1 cellular context compared by ENCODE assay signal in genomic region chr1:28891256-28891655, GRCh38.
TF ChIP-seq lines count a peak whose summit lies in the region.

No MANE protein-coding gene starts in this region.

TF ChIP-seq in SK-N-SH, 30 proteins besides CTCF, POLR2A, EP300 and RAD21 (continued from another document):
- no peak for TF ChIP-seq REST (IDR thresholded peaks at IDR 0.05; ENCODE audit: low read depth, low read length)
- TF ChIP-seq, protein P1, sequence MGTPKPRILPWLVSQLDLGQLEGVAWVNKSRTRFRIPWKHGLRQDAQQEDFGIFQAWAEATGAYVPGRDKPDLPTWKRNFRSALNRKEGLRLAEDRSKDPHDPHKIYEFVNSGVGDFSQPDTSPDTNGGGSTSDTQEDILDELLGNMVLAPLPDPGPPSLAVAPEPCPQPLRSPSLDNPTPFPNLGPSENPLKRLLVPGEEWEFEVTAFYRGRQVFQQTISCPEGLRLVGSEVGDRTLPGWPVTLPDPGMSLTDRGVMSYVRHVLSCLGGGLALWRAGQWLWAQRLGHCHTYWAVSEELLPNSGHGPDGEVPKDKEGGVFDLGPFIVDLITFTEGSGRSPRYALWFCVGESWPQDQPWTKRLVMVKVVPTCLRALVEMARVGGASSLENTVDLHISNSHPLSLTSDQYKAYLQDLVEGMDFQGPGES (IDR thresholded peaks at IDR 0.05; ENCODE audit: low read depth, low read length) = no peak
- TF ChIP-seq, protein P2, sequence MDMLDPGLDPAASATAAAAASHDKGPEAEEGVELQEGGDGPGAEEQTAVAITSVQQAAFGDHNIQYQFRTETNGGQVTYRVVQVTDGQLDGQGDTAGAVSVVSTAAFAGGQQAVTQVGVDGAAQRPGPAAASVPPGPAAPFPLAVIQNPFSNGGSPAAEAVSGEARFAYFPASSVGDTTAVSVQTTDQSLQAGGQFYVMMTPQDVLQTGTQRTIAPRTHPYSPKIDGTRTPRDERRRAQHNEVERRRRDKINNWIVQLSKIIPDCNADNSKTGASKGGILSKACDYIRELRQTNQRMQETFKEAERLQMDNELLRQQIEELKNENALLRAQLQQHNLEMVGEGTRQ (IDR thresholded peaks at IDR 0.05; ENCODE audit: borderline replicate concordance, low read depth, low read length) = no peak
- no peak for TF ChIP-seq FOXM1 (IDR thresholded peaks at IDR 0.05; ENCODE audit: low read depth)
- TF ChIP-seq RFX5 (IDR thresholded peaks at IDR 0.05; ENCODE audit: low read length) = no peak
- TF ChIP-seq YY1 (IDR thresholded peaks at IDR 0.05; ENCODE audit: low read depth) = no peak
- TF ChIP-seq ZBTB33 (IDR thresholded peaks at IDR 0.05; ENCODE audit: borderline replicate concordance, low read depth) = no peak
- TF ChIP-seq, protein P3, sequence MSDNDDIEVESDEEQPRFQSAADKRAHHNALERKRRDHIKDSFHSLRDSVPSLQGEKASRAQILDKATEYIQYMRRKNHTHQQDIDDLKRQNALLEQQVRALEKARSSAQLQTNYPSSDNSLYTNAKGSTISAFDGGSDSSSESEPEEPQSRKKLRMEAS (IDR thresholded peaks at IDR 0.05; ENCODE audit: low read depth) = no peak
- TF ChIP-seq CHD2 (IDR thresholded peaks at IDR 0.05; ENCODE audit: low read length, partially characterized antibody) = no peak
- TF ChIP-seq EZH2phosphoT487 (IDR thresholded peaks at IDR 0.05; ENCODE audit: borderline replicate concordance, low read depth) = no peak
